8 cellular contexts compared by ENCODE assay signal in the genomic region with DNA sequence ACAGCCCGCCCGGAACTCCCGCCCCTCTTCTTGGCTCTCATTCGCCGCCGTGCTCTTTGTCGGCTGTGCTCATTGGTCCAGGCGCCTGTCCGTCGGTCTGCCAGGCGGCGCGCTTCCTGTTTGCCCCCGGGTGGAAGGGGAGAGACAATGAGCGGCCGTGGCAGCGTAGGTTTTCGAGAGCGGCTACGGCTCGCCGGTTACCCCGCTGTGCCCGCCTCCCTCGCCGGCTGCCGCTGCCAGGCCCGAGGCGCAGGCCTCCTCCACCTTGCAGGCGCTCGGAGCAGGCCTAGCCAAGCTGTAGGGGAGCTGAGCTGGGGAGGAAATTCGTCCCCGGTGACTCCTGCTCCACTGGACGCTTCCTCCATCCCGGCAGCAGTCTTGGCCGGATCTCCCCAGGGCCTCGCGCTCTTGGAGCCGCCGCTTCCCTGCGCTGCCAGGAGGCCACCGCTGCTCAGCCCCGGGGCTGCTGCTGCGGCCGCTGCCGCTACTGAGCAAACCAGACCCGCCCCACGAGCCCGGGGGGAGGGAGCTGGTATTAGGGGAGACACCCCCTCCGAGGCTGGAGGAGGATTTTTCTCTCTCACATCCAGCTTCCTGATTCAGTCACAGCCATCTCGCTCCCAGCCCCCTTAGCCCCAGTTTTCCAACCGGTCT. TPM values are rescaled to one million over a fixed set of nuclear protein-coding genes. Genes with fewer than 3 reads are reported as not detected.
DNase-seq lines count a peak whose midpoint lies in the region; ATAC-seq and TF ChIP-seq lines count a peak whose summit lies in the region.

SP3 (minus strand) TSS at position 2 of the 654 bp plus-strand sequence. CDS start 202 bp downstream, outside the sequence.

- H3K36me3 ChIP-seq in right atrium auricular region (no peaks in the 10 kb centered on the region), uterus (peaks cover 0 to 3% of the 10 kb centered on the region in 2 donors)

- H3K4me3 ChIP-seq in right atrium auricular region = peak within 1 kb of the TSS; percentile 87 to 88
- H3K4me3 ChIP-seq in uterus = peak within 1 kb of the TSS; percentile 88 to 100

- TF ChIP-seq CTCF in right atrium auricular region (IDR thresholded peaks at IDR 0.05) = no peak
- TF ChIP-seq CTCF in uterus (IDR thresholded peaks at IDR 0.05) = no peak

- peak; percentile 76 for DNase-seq in NCI-H187 treated with DMSO at 0.1 percent for 48 hours (lab: John Stamatoyannopoulos, UW)
- peak; percentile 81 to 98 (median 95) for DNase-seq in anterior cingulate cortex (lab: John Stamatoyannopoulos, UW)
- DNase-seq in right atrium auricular region (ENCODE audit: low spot score) = peak; percentile 97
- DNase-seq in pulmonary artery endothelial cell (ENCODE audit: low read depth, low spot score) = peak; percentile 93
- peak; percentile 98 for DNase-seq in uterus

- peaks cover 0 to 22% of the 10 kb centered on the region in 2 donors for H3K4me1 ChIP-seq in right atrium auricular region
- peaks cover 0 to 7% of the 10 kb centered on the region in 2 donors for H3K4me1 ChIP-seq in uterus

- peak; percentile 93 to 98 for TF ChIP-seq POLR2A in uterus (IDR thresholded peaks at IDR 0.05)

- H3K27me3 ChIP-seq in right atrium auricular region (no peaks in the 10 kb centered on the region), uterus (no peaks in the 10 kb centered on the region)

- ATAC-seq in GM18498 (IDR thresholded peaks at IDR 0.05; ENCODE audit: unreplicated experiment) (peak; percentile 72), HG02885 (IDR thresholded peaks at IDR 0.05; ENCODE audit: poor library complexity, unreplicated experiment) (peak; percentile 76)

- intact Hi-C loops in T-helper 2 cell treated with Interferon-gamma antibody and Interleukin-4, amounts not matched to agents 100 ng/mL and 5 ng/mL, for 36 hours (cut with micrococcal nuclease) = loop anchor here (1.0 to 5.0 kb wide), 5 partner anchors 31 to 1408 kb away; partner anchors contain the start of genes ATF2, GPR155 and PDK1
- intact Hi-C loops in uterus (cut with DNase I; ENCODE audit: low total_unique reads) = loop anchor here (10.0 kb wide), 1 partner anchor 59 kb away; no protein-coding TSS in a partner anchor

- H3K9me3 ChIP-seq in right atrium auricular region = no peaks in the 10 kb centered on the region
- H3K9me3 ChIP-seq in uterus = peaks cover 0 to 5% of the 10 kb centered on the region in 2 donors

- H3K27ac ChIP-seq in right atrium auricular region (peak within 1 kb of the TSS; percentile 99 to 100), uterus (peak within 1 kb of the TSS; percentile 100)

RNA-seq across cellular contexts. Expression of gene SP3, which starts in this region (rescaled TPM):
- 104 and 108 TPM in 2 replicates for total RNA-seq in T-helper 2 cell treated with Interferon-gamma antibody and Interleukin-4, amounts not matched to agents 100 ng/mL and 5 ng/mL, for 36 hours
- total RNA-seq in right atrium auricular region (10 to 100 TPM; 33.2 to 45.0 TPM), pulmonary artery endothelial cell (98.3 and 126 TPM in 2 replicates), uterus (100 to 1,000 TPM; 100 to 359 (median 220) TPM)

Comparison
In these comparisons a context has a peak if more than half of its experiments do, and no peak if none do; other contexts are left out.
1. Peak in every context shown above with its lines: DNase-seq, ATAC-seq, H3K4me3 ChIP-seq and H3K27ac ChIP-seq.